19 cellular contexts compared by ENCODE assay signal in the genomic region with DNA sequence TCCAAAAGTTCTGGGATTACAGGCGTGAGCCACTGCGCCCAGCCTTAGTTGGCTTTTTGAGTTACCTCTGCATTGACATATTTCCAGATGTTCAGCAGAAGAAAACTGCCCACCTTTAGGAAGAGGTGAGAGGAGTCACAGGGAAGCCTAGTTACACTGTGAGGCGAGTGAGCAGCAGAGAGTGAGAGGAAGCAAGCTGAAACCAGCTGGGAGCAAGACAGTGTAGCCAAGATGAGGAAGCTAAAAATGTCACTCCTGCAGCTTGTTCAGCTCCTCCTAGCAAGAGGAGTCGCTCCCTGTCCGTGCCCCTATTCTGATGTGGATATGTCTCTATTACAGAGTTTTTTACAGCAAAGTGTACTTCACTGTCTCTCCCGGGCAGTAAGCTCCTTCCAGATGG.
A peak's percentile ranks its signal among the peaks of the same experiment; 100 is the strongest.
DNase-seq lines count a peak whose midpoint lies in the region; ATAC-seq lines count a peak whose summit lies in the region.
"Had no signal": no experiment of that assay in that cellular context is flagged by ENCODE, and none has a peak within 500 bp of the region (broad histone marks: within the 10 kb centered on the region; RNA-seq: fewer than 3 reads in every experiment).

No MANE protein-coding gene starts in this region.

- no peaks in the 10 kb centered on the region for H3K4me1 Mint-ChIP-seq in activated CD4-positive, alpha-beta T cell treated with anti-CD3 and anti-CD28 coated beads, Interleukin-2, amount 10 ng/mL, durations not matched to agents 24 days and 14 days

- peak overlapping the region; percentile 52 for H3K4me2 ChIP-seq in Karpas-422 (ENCODE audit: low read depth, low read length, poor library complexity, severe bottlenecking)

- H3K79me2 ChIP-seq in Karpas-422 (ENCODE audit: low read length): no peaks in the 10 kb centered on the region

- H3K4me3 Mint-ChIP-seq in activated CD4-positive, alpha-beta T cell treated with anti-CD3 and anti-CD28 coated beads, Interleukin-2, amount 10 ng/mL, durations not matched to agents 24 days and 14 days: no peak overlapping the region
- H3K4me3 Mint-ChIP-seq: HFFc6; IgD-negative memory B cell; T-helper 2 cell treated with Interferon-gamma antibody and Interleukin-4, amounts not matched to agents 5 μg/mL and 100 μg/mL, for 36 hours had no signal

- H2AFZ ChIP-seq in Karpas-422 (ENCODE audit: low read length): 0 out of 2 replicates have a peak overlapping the region, but pooled peaks have one; percentile 15

- peaks cover 67% of the 10 kb centered on the region for H3K4me1 ChIP-seq in Karpas-422 (ENCODE audit: low read length)

- H3K27ac ChIP-seq in Karpas-422 (ENCODE audit: low read length): peak overlapping the region; percentile 49
- H3K27ac ChIP-seq: C4-2B, SK-N-MC had no signal

- H3K9ac ChIP-seq in Karpas-422 (ENCODE audit: low read length): peak overlapping the region; percentile 32

- DNase-seq in Karpas-422 (peak; percentile 74), OCI-M1 (lab: John Stamatoyannopoulos, UW) (peak; percentile 21), SHP77 treated with DMSO at 0.1 percent for 48 hours (lab: John Stamatoyannopoulos, UW) (no peak), kidney tubule cell (ENCODE audit: low spot score) (no peak)
- DNase-seq in activated CD4-positive, alpha-beta T cell treated with anti-CD3 and anti-CD28 coated beads, Interleukin-2, amount 10 ng/mL, durations not matched to agents 24 days and 14 days: no peak
- DNase-seq: ACHN, DMS79 treated with DMSO at 0.1 percent for 48 hours, H7, HFFc6, NCI-H1694 treated with DMSO at 0.1 percent for 48 hours, NCI-H2107, NCI-H524, Right ventricle myocardium superior had no signal

- H4K20me1 ChIP-seq in Karpas-422 (ENCODE audit: insufficient read depth, low read depth, low read length): no peaks in the 10 kb centered on the region

- no peaks in the 10 kb centered on the region for H3K36me3 Mint-ChIP-seq in activated CD4-positive, alpha-beta T cell treated with anti-CD3 and anti-CD28 coated beads, Interleukin-2, amount 10 ng/mL, durations not matched to agents 24 days and 14 days (ENCODE audit: low read depth)
- H3K36me3 Mint-ChIP-seq: IgD-negative memory B cell had no signal

- H3K9me3 Mint-ChIP-seq in activated CD4-positive, alpha-beta T cell treated with anti-CD3 and anti-CD28 coated beads, Interleukin-2, amount 10 ng/mL, durations not matched to agents 24 days and 14 days: no peaks in the 10 kb centered on the region
- H3K9me3 Mint-ChIP-seq: HFFc6; IgD-negative memory B cell; T-helper 2 cell treated with Interferon-gamma antibody and Interleukin-4, amounts not matched to agents 5 μg/mL and 100 μg/mL, for 36 hours had no signal

- H3K27me3 ChIP-seq in Karpas-422 (ENCODE audit: low read length): no peaks in the 10 kb centered on the region

- H3K4me3 ChIP-seq in Karpas-422 (ENCODE audit: low read length): no peak overlapping the region
- H3K4me3 ChIP-seq: SK-N-MC had no signal

- H3K27me3 Mint-ChIP-seq in activated CD4-positive, alpha-beta T cell treated with anti-CD3 and anti-CD28 coated beads, Interleukin-2, amount 10 ng/mL, durations not matched to agents 24 days and 14 days: peaks cover 2% of the 10 kb centered on the region

- H3K9me2 ChIP-seq in Karpas-422 (replicated peaks; ENCODE audit: insufficient read depth, low read length): no peaks in the 10 kb centered on the region

- H3K27ac Mint-ChIP-seq in activated CD4-positive, alpha-beta T cell treated with anti-CD3 and anti-CD28 coated beads, Interleukin-2, amount 10 ng/mL, durations not matched to agents 24 days and 14 days: no peak overlapping the region
- H3K27ac Mint-ChIP-seq: HFFc6; IgD-negative memory B cell; T-helper 2 cell treated with Interferon-gamma antibody and Interleukin-4, amounts not matched to agents 5 μg/mL and 100 μg/mL, for 36 hours had no signal

- intact Hi-C loops in activated CD4-positive, alpha-beta T cell treated with anti-CD3 and anti-CD28 coated beads, Interleukin-2, amount 10 ng/mL, durations not matched to agents 24 days and 14 days (cut with micrococcal nuclease): no loop called here

- peak; percentile 61 for ATAC-seq in GM19351 (IDR thresholded peaks at IDR 0.05; ENCODE audit: unreplicated experiment)
- no peak for ATAC-seq in activated CD4-positive, CD25-positive, alpha-beta regulatory T cell treated with anti-CD3 and anti-CD28 coated beads, Interleukin-2, amount 50 U/mL, for 24 hours

- H3K36me3 ChIP-seq in Karpas-422 (ENCODE audit: insufficient read depth, low read length): no peaks in the 10 kb centered on the region

- H3K9me3 ChIP-seq in Karpas-422 (ENCODE audit: low read length): no peaks in the 10 kb centered on the region

Comparison
In these comparisons a context has a peak if more than half of its experiments do, and no peak if none do; other contexts are left out.
1. DNase-seq: peak in Karpas-422 (single experiment) and OCI-M1 (single experiment); none in activated CD4-positive, alpha-beta T cell treated with anti-CD3 and anti-CD28 coated beads, Interleukin-2, amount 10 ng/mL, durations not matched to agents 24 days and 14 days (single experiment), SHP77 treated with DMSO at 0.1 percent for 48 hours (single experiment) and kidney tubule cell (single experiment).